In genomic region chrX:72572248-72573157, GRCh38 we compare ENCODE assay signal across 8 cellular contexts. TPM values are rescaled to one million over a fixed set of nuclear protein-coding genes. Genes with fewer than 3 reads are reported as not detected.
DNase-seq lines count a peak whose midpoint lies in the region; ATAC-seq and TF ChIP-seq lines count a peak whose summit lies in the region.

Gene HDAC8, minus strand, starts transcription at chrX:72572843. Its CDS starts 82 bp downstream, at chrX:72572761.

- TF ChIP-seq CTCF in dorsolateral prefrontal cortex (IDR thresholded peaks at IDR 0.05 in 54 of 56, conservative IDR thresholded peaks at IDR 0.05 in 2 of 56; ENCODE audit: low read depth in 1 of 56, partially characterized antibody in 56 of 56) (peak in 4 of 56 donors; percentile 4 to 14 (median 10)), liver (IDR thresholded peaks at IDR 0.05; ENCODE audit: low read depth, low read length, missing input control) (no peak)

- H3K4me1 Mint-ChIP-seq in CD4-positive, alpha-beta memory T cell: peaks cover 5 to 14% (median 7%) of the 10 kb centered on the region in 4 donors

- H3K27me3 Mint-ChIP-seq in CD4-positive, alpha-beta memory T cell: no peaks in the 10 kb centered on the region

- H3K27ac ChIP-seq in CD4-positive, alpha-beta memory T cell (ENCODE audit: low read depth, low read length): peak within 1 kb of the TSS; percentile 46
- H3K27ac ChIP-seq in dorsolateral prefrontal cortex: peak within 1 kb of the TSS in 53 of 59 donors; percentile 30 to 91 (median 79)
- peak within 1 kb of the TSS; percentile 66 to 86 for H3K27ac ChIP-seq in liver (ENCODE audit: low read depth in 1 of 2, low read length in 2 of 2)

- no peaks in the 10 kb centered on the region for H3K9me3 Mint-ChIP-seq in CD4-positive, alpha-beta memory T cell

- no peaks in the 10 kb centered on the region for H3K27me3 ChIP-seq in CD4-positive, alpha-beta memory T cell (ENCODE audit: insufficient read depth, low read length)
- peaks cover 0 to 66% (median 15%) of the 10 kb centered on the region in 45 donors for H3K27me3 ChIP-seq in dorsolateral prefrontal cortex
- H3K27me3 ChIP-seq in liver (ENCODE audit: control insufficient read depth in 4 of 4, insufficient read depth in 4 of 4, low read length in 3 of 4): no peaks in the 10 kb centered on the region

- H3K9ac ChIP-seq in liver (ENCODE audit: low read depth in 1 of 2, low read length in 2 of 2): peak within 1 kb of the TSS in 1 of 2 donors; percentile 81

- CTCF ChIA-PET in CD4-positive, alpha-beta memory T cell (lab: Charles Lee; ENCODE audit: partially characterized antibody): interaction anchor here (1.1 kb wide), 1 partner anchor 296 kb away, joined by 3 read pairs; the partner anchor contains the start of gene RPS4X

- H3K36me3 Mint-ChIP-seq in CD4-positive, alpha-beta memory T cell: peaks cover 0 to 16% of the 10 kb centered on the region in 2 donors

- under 1% methylated on average over 36 of the region's 36 CpGs for WGBS in liver

- H3K27ac Mint-ChIP-seq in CD4-positive, alpha-beta memory T cell: peak within 1 kb of the TSS; percentile 65 to 96 (median 89)

- peak within 1 kb of the TSS; percentile 93 to 98 (median 96) for H3K4me3 Mint-ChIP-seq in CD4-positive, alpha-beta memory T cell

- peak in 1 of 2 donors; percentile 7 for TF ChIP-seq RAD21 in liver (IDR thresholded peaks at IDR 0.05)

- POLR2A ChIA-PET in CD4-positive, alpha-beta memory T cell (lab: Charles Lee; ENCODE audit: partially characterized antibody): interaction anchor here (0.7 to 1.0 kb wide), 2 partner anchors 80 to 295 kb away, joined by 3 to 4 read pairs; partner anchors contain the start of gene RPS4X

- H3K9me3 ChIP-seq in CD4-positive, alpha-beta memory T cell (ENCODE audit: control insufficient read depth in 1 of 2, low read length in 2 of 2): no peaks in the 10 kb centered on the region
- no peaks in the 10 kb centered on the region for H3K9me3 ChIP-seq in liver (ENCODE audit: control insufficient read depth in 4 of 4, low read length in 3 of 4)

- H3K4me1 ChIP-seq in CD4-positive, alpha-beta memory T cell (ENCODE audit: insufficient read depth, low read length): peaks cover 5% of the 10 kb centered on the region
- peaks cover 0 to 4% (median 1%) of the 10 kb centered on the region in 4 donors for H3K4me1 ChIP-seq in liver (ENCODE audit: control insufficient read depth in 4 of 4, insufficient read depth in 4 of 4, low read length in 3 of 4)

- H3K4me3 ChIP-seq in CD4-positive, alpha-beta memory T cell (ENCODE audit: low read length in 2 of 2): peak within 1 kb of the TSS; percentile 64 to 66
- peak within 1 kb of the TSS; percentile 33 to 75 (median 61) for H3K4me3 ChIP-seq in dorsolateral prefrontal cortex
- peak within 1 kb of the TSS; percentile 60 to 95 (median 74) for H3K4me3 ChIP-seq in liver (ENCODE audit: low read depth in 1 of 3, low read length in 3 of 3)

- H3K36me3 ChIP-seq in CD4-positive, alpha-beta memory T cell (ENCODE audit: insufficient read depth, low read length): no peaks in the 10 kb centered on the region
- peaks cover 0 to 12% (median 5%) of the 10 kb centered on the region in 4 donors for H3K36me3 ChIP-seq in liver (ENCODE audit: control insufficient read depth in 4 of 4, insufficient read depth in 3 of 4, low read depth in 1 of 4, low read length in 3 of 4)

- intact Hi-C loops in CD4-positive, alpha-beta memory T cell (cut with micrococcal nuclease): loop anchor here (5.0 kb wide), 1 partner anchor 645 kb away; no protein-coding TSS in a partner anchor
- intact Hi-C loops in dorsolateral prefrontal cortex (cut with DNase I): no loop called here

- peak; percentile 42 to 57 (median 47) for DNase-seq in CD4-positive, alpha-beta memory T cell
- peak; percentile 38 for DNase-seq in NCI-H510A (lab: John Stamatoyannopoulos, UW)
- DNase-seq in activated CD4-positive, alpha-beta T cell treated with anti-CD3 and anti-CD28 coated beads for 4 hours: peak; percentile 25 to 45
- DNase-seq in dorsolateral prefrontal cortex: peak; percentile 51 to 70 (median 63)
- peak; percentile 30 to 39 for DNase-seq in stimulated activated CD4-positive, alpha-beta T cell treated with anti-CD3 and anti-CD28 coated beads, Interleukin-4, amount 100 ng/mL, for 4 hours

- peak; percentile 95 for ATAC-seq in GM19372 (IDR thresholded peaks at IDR 0.05; ENCODE audit: low read depth, unreplicated experiment)
- peak; percentile 94 for ATAC-seq in HG03460 (IDR thresholded peaks at IDR 0.05; ENCODE audit: unreplicated experiment)

TF ChIP-seq in liver, 16 proteins besides CTCF, POLR2A, EP300 and RAD21:
- peak; percentile 77 to 86 for TF ChIP-seq GABPA (IDR thresholded peaks at IDR 0.05 in 1 of 2, conservative IDR thresholded peaks at IDR 0.05 in 1 of 2)
- no peak for TF ChIP-seq JUND (IDR thresholded peaks at IDR 0.05)
- peak; percentile 53 for TF ChIP-seq YY1 (IDR thresholded peaks at IDR 0.05)
- TF ChIP-seq HNF4A (conservative IDR thresholded peaks at IDR 0.05): peak; percentile 5 to 44
- TF ChIP-seq SP1 (IDR thresholded peaks at IDR 0.05): peak; percentile 11
- no peak for TF ChIP-seq TAF1 (conservative IDR thresholded peaks at IDR 0.05)
- peak in 1 of 2 donors; percentile 15 for TF ChIP-seq RXRA (IDR thresholded peaks at IDR 0.05)
- peak; percentile 57 for TF ChIP-seq NR2F2 (IDR thresholded peaks at IDR 0.05)

RNA-seq across cellular contexts. Expression of gene HDAC8, which starts in this region (rescaled TPM):
- total RNA-seq in CD4-positive, alpha-beta memory T cell: 10 to 100 TPM; 15.2 to 23.0 TPM
- polyA plus RNA-seq in CD4-positive, alpha-beta memory T cell: 10 to 100 TPM; 15.2 to 18.9 TPM
- total RNA-seq in dorsolateral prefrontal cortex (10 to 100 TPM; 34.5 to 64.0 (median 48.6) TPM), liver (10 to 100 TPM; 12.8 to 30.4 TPM)
- polyA plus RNA-seq in liver: 10 to 100 TPM; 11.1 to 15.2 TPM

Comparison
In these comparisons a context has a peak if more than half of its experiments do, and no peak if none do; other contexts are left out.
1. Peak in every context shown above with its lines: DNase-seq, ATAC-seq, H3K4me3 ChIP-seq and H3K27ac ChIP-seq.